Comparison of ENCODE assay signal across 9 cellular contexts in genomic region chr3:186786810-186787375, GRCh38. TPM values are rescaled to one million over a fixed set of nuclear protein-coding genes. Genes with fewer than 3 reads are reported as not detected.
DNase-seq lines count a peak whose midpoint lies in the region; ATAC-seq and TF ChIP-seq lines count a peak whose summit lies in the region.
"Had no signal": no experiment of that assay in that cellular context is flagged by ENCODE, and none has a peak within 500 bp of the region (broad histone marks: within the 10 kb centered on the region; RNA-seq: fewer than 3 reads in every experiment).

No MANE protein-coding gene starts in this region.

- intact Hi-C loops in transverse colon (cut with DNase I; ENCODE audit: low total_unique reads): no loop called here

- H3K4me2 ChIP-seq in skeletal muscle satellite cell (ENCODE audit: low read length): peak overlapping the region; percentile 90

- H3K4me3 Mint-ChIP-seq in T-helper 2 cell treated with Interferon-gamma antibody and Interleukin-4, amounts not matched to agents 5 μg/mL and 100 μg/mL, for 36 hours: peak overlapping the region; percentile 98

- H3K9ac ChIP-seq in skeletal muscle satellite cell (ENCODE audit: low read depth, low read length): peak overlapping the region; percentile 99

- H3K4me3 ChIP-seq in epithelial cell of proximal tubule (ENCODE audit: low read depth, low read length) (peak overlapping the region; percentile 86), skeletal muscle satellite cell (ENCODE audit: low read length) (peak overlapping the region; percentile 84), transverse colon (peak overlapping the region in 1 of 4 donors; percentile 87)

- TF ChIP-seq CTCF in epithelial cell of proximal tubule (conservative IDR thresholded peaks at IDR 0.05; ENCODE audit: low read depth, low read length): no peak
- TF ChIP-seq CTCF in transverse colon (IDR thresholded peaks at IDR 0.05): no peak

- H3K27ac Mint-ChIP-seq in T-helper 2 cell treated with Interferon-gamma antibody and Interleukin-4, amounts not matched to agents 5 μg/mL and 100 μg/mL, for 36 hours: peak overlapping the region; percentile 67

- no peaks in the 10 kb centered on the region for H3K27me3 Mint-ChIP-seq in T-helper 2 cell treated with Interferon-gamma antibody and Interleukin-4, amounts not matched to agents 5 μg/mL and 100 μg/mL, for 36 hours (ENCODE audit: low read depth)

- H3K36me3 Mint-ChIP-seq in T-helper 2 cell treated with Interferon-gamma antibody and Interleukin-4, amounts not matched to agents 5 μg/mL and 100 μg/mL, for 36 hours (ENCODE audit: low read depth): peaks cover 73% of the 10 kb centered on the region

- peaks cover 38% of the 10 kb centered on the region for H3K4me1 Mint-ChIP-seq in T-helper 2 cell treated with Interferon-gamma antibody and Interleukin-4, amounts not matched to agents 5 μg/mL and 100 μg/mL, for 36 hours (ENCODE audit: low read depth)

- no peak for TF ChIP-seq POLR2A in transverse colon (IDR thresholded peaks at IDR 0.05)

- in situ Hi-C loops in transverse colon (cut with MboI; ENCODE audit: low pct_ligation_motif_present in 1 of 4, low pct_unique_long_range_greater_than_20kb in 1 of 4, low sequenced_read_pairs in 3 of 4): loop anchor here in 1 of 4 donors (10.0 to 25.0 kb wide), 2 partner anchors 675 to 862 kb away; partner anchors contain the start of gene ETV5

- TF ChIP-seq EP300 in transverse colon (IDR thresholded peaks at IDR 0.05; ENCODE audit: low read depth): no peak

- no peak overlapping the region for H3K27ac ChIP-seq in transverse colon

- 25 to 40% methylated on average over 4 to 5 of the region's 5 CpGs for WGBS in transverse colon (ENCODE audit: low coverage in 1 of 2), 2 donors

- H3K27me3 ChIP-seq in skeletal muscle satellite cell (ENCODE audit: control insufficient read depth, insufficient read depth, low read length) (no peaks in the 10 kb centered on the region), transverse colon (no peaks in the 10 kb centered on the region)

- peaks cover 18% of the 10 kb centered on the region for H3K4me1 ChIP-seq in skeletal muscle satellite cell (ENCODE audit: control insufficient read depth, insufficient read depth, low read length)
- H3K4me1 ChIP-seq in transverse colon: peaks cover 14 to 48% (median 30%) of the 10 kb centered on the region in 4 donors

- no peak for DNase-seq in T-helper 2 cell treated with Interferon-gamma antibody and Interleukin-4, amounts not matched to agents 5 μg/mL and 100 μg/mL, for 36 hours (ENCODE audit: low spot score)
- DNase-seq in T-helper 2 cell: no peak
- DNase-seq in RKO (ENCODE audit: low spot score): peak; percentile 40
- no peak for DNase-seq in epithelial cell of proximal tubule (ENCODE audit: low read depth)
- no peak for DNase-seq in transverse colon
- no peak for DNase-seq in activated CD4-positive, alpha-beta T cell treated with anti-CD3 and anti-CD28 coated beads, Interleukin-2, amount 50 U/mL, for 48 hours

- H3K9me3 Mint-ChIP-seq in T-helper 2 cell treated with Interferon-gamma antibody and Interleukin-4, amounts not matched to agents 5 μg/mL and 100 μg/mL, for 36 hours: no peaks in the 10 kb centered on the region

- no peak for ATAC-seq in HG02642 (IDR thresholded peaks at IDR 0.05; ENCODE audit: poor library complexity, unreplicated experiment)
- ATAC-seq: activated CD4-positive, CD25-positive, alpha-beta regulatory T cell treated with anti-CD3 and anti-CD28 coated beads, Interleukin-2, amount 50 U/mL, for 24 hours had no signal

- H3K36me3 ChIP-seq in skeletal muscle satellite cell (ENCODE audit: insufficient read depth, low read length) (peaks cover 67% of the 10 kb centered on the region), transverse colon (peaks cover 0 to 48% (median 22%) of the 10 kb centered on the region in 4 donors)

- no peaks in the 10 kb centered on the region for H3K9me3 ChIP-seq in skeletal muscle satellite cell (replicated peaks; ENCODE audit: low read length)
- H3K9me3 ChIP-seq in transverse colon: no peaks in the 10 kb centered on the region

RNA-seq across cellular contexts. Expression of gene EIF4A2, which starts 3.5 kb away (rescaled TPM):
- 192 and 366 TPM in 2 replicates for total RNA-seq in epithelial cell of proximal tubule
- total RNA-seq in skeletal muscle satellite cell (2012; rRNA removed): 291 and 372 TPM in 2 replicates
- 100 to 1,000 TPM; 146 to 550 (median 353) TPM for total RNA-seq in transverse colon

RNA-seq across cellular contexts. Expression of gene RFC4, which starts 19.4 kb away (rescaled TPM):
- total RNA-seq in epithelial cell of proximal tubule (76.1 and 97.8 TPM in 2 replicates), transverse colon (100 to 1,000 TPM in 1 of 4 donors, 10 to 100 TPM in 1, 1 to 10 TPM in 1, not detected in 1; 7.2 to 226 (median 10.5) TPM)
- 25.6 and 29.1 TPM in 2 replicates for total RNA-seq in skeletal muscle satellite cell (2012; rRNA removed)

RNA-seq across cellular contexts. Expression of gene ADIPOQ, which starts 55.6 kb away (rescaled TPM):
- total RNA-seq in epithelial cell of proximal tubule: not detected in 2 replicates
- not detected in 2 replicates for total RNA-seq in skeletal muscle satellite cell (2012; rRNA removed)
- 10 to 100 TPM in 1 of 4 donors, 1 to 10 TPM in 2, not detected in 1; 4.6 to 11.7 (median 7.5) TPM for total RNA-seq in transverse colon
